Comparison of ENCODE assay signal across 1 cellular context in genomic region chr20:17958326-17959256, GRCh38.
TF ChIP-seq lines count a peak whose summit lies in the region.

No MANE protein-coding gene starts in this region.

TF ChIP-seq in K562, 482 proteins besides CTCF, POLR2A, EP300 and RAD21 (continued from another document):
- TF ChIP-seq PBX2 (CRISPR knock-in tag; IDR thresholded peaks at IDR 0.05; ENCODE audit: low read depth): no peak
- peak; percentile 46; the same call in 1 of the 2 replicates for TF ChIP-seq PBX2 (tag; conservative IDR thresholded peaks at IDR 0.05; ENCODE audit: low read depth)
- peak; percentile 72 for TF ChIP-seq C11orf30 (IDR thresholded peaks at IDR 0.05; ENCODE audit: low read depth)
- TF ChIP-seq GATAD2A (IDR thresholded peaks at IDR 0.05): 0 out of 2 replicates have a peak, but pooled peaks have one; percentile 33
- TF ChIP-seq MAFF (IDR thresholded peaks at IDR 0.05; ENCODE audit: low read length): peak; percentile 41; the same call in 1 of the 2 replicates
- TF ChIP-seq TCF7L2 (IDR thresholded peaks at IDR 0.05; ENCODE audit: low read depth, low read length): no peak
- TF ChIP-seq SMAD1 (IDR thresholded peaks at IDR 0.05; ENCODE audit: low read depth, low read length, partially characterized antibody): peak; percentile 40
- TF ChIP-seq, protein P1, sequence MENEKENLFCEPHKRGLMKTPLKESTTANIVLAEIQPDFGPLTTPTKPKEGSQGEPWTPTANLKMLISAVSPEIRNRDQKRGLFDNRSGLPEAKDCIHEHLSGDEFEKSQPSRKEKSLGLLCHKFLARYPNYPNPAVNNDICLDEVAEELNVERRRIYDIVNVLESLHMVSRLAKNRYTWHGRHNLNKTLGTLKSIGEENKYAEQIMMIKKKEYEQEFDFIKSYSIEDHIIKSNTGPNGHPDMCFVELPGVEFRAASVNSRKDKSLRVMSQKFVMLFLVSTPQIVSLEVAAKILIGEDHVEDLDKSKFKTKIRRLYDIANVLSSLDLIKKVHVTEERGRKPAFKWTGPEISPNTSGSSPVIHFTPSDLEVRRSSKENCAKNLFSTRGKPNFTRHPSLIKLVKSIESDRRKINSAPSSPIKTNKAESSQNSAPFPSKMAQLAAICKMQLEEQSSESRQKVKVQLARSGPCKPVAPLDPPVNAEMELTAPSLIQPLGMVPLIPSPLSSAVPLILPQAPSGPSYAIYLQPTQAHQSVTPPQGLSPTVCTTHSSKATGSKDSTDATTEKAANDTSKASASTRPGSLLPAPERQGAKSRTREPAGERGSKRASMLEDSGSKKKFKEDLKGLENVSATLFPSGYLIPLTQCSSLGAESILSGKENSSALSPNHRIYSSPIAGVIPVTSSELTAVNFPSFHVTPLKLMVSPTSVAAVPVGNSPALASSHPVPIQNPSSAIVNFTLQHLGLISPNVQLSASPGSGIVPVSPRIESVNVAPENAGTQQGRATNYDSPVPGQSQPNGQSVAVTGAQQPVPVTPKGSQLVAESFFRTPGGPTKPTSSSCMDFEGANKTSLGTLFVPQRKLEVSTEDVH (IDR thresholded peaks at IDR 0.05; ENCODE audit: low read depth, partially characterized antibody): peak; percentile 39
- TF ChIP-seq ZNF311 (CRISPR knock-in tag; IDR thresholded peaks at IDR 0.05): no peak
- 0 out of 4 replicates have a peak, but pooled peaks of 1 of the 2 experiments have one; percentile 10 for TF ChIP-seq TEAD1 (CRISPR knock-in tag; IDR thresholded peaks at IDR 0.05)
- TF ChIP-seq NCOA1 (IDR thresholded peaks at IDR 0.05; ENCODE audit: low read depth): peak; percentile 64; the same call in 1 of the 2 replicates
- TF ChIP-seq TBP (optimal IDR thresholded peaks at IDR 0.05; ENCODE audit: low read depth, low read length): no peak
- peak; percentile 85 for TF ChIP-seq KLF16 (IDR thresholded peaks at IDR 0.05)
- peak; percentile 83 for TF ChIP-seq POLR2AphosphoS5 (IDR thresholded peaks at IDR 0.05; ENCODE audit: control insufficient read depth, insufficient read depth, low read depth, low read length)
- peak; percentile 20; the same call in 1 of the 2 replicates for TF ChIP-seq L3MBTL2 (IDR thresholded peaks at IDR 0.05)
- TF ChIP-seq ETV6 (IDR thresholded peaks at IDR 0.05; ENCODE audit: borderline replicate concordance in 1 of 2, low read depth in 2 of 2, low read length in 1 of 2): peak in 1 of 2 experiments; percentile 51; a peak in 1 of 4 replicates
- TF ChIP-seq ETV6 (CRISPR knock-in tag; IDR thresholded peaks at IDR 0.05; ENCODE audit: borderline replicate concordance): no peak
- no peak for TF ChIP-seq ZSCAN29 (IDR thresholded peaks at IDR 0.05)
- TF ChIP-seq SMARCE1 (IDR thresholded peaks at IDR 0.05): peak; percentile 81
- TF ChIP-seq, protein P2, sequence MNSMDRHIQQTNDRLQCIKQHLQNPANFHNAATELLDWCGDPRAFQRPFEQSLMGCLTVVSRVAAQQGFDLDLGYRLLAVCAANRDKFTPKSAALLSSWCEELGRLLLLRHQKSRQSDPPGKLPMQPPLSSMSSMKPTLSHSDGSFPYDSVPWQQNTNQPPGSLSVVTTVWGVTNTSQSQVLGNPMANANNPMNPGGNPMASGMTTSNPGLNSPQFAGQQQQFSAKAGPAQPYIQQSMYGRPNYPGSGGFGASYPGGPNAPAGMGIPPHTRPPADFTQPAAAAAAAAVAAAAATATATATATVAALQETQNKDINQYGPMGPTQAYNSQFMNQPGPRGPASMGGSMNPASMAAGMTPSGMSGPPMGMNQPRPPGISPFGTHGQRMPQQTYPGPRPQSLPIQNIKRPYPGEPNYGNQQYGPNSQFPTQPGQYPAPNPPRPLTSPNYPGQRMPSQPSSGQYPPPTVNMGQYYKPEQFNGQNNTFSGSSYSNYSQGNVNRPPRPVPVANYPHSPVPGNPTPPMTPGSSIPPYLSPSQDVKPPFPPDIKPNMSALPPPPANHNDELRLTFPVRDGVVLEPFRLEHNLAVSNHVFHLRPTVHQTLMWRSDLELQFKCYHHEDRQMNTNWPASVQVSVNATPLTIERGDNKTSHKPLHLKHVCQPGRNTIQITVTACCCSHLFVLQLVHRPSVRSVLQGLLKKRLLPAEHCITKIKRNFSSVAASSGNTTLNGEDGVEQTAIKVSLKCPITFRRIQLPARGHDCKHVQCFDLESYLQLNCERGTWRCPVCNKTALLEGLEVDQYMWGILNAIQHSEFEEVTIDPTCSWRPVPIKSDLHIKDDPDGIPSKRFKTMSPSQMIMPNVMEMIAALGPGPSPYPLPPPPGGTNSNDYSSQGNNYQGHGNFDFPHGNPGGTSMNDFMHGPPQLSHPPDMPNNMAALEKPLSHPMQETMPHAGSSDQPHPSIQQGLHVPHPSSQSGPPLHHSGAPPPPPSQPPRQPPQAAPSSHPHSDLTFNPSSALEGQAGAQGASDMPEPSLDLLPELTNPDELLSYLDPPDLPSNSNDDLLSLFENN (IDR thresholded peaks at IDR 0.05; ENCODE audit: low read depth in 2 of 2, low read length in 2 of 2): 0 out of 4 replicates have a peak, but pooled peaks of 1 of the 2 experiments have one; percentile 56
- peak; percentile 89 for TF ChIP-seq LEF1 (IDR thresholded peaks at IDR 0.05)
